20 cellular contexts compared by ENCODE assay signal in genomic region chr4:85030156-85030555, GRCh38.
"Had no signal": no experiment of that assay in that cellular context is flagged by ENCODE, and none has a peak within 500 bp of the region (broad histone marks: within the 10 kb centered on the region; RNA-seq: fewer than 3 reads in every experiment).

No MANE protein-coding gene starts in this region.

- ATAC-seq: effector memory CD8-positive, alpha-beta T cell; foreskin keratinocyte; gastroesophageal sphincter; heart right ventricle; left cardiac atrium; left lung; left ventricle myocardium superior; lower lobe of right lung; mucosa of descending colon had no signal

- DNase-seq: dermis blood vessel endothelial cell; dorsolateral prefrontal cortex; effector CD8-positive, alpha-beta T cell; effector memory CD8-positive, alpha-beta T cell; foreskin keratinocyte; head of caudate nucleus; heart right ventricle; hippocampal formation; left cardiac atrium; left lung; lower lobe of right lung; mesenchymal stem cell; mucosa of descending colon had no signal

- FAIRE-seq: colon, endothelial cell of umbilical vein, frontal cortex, islet of Langerhans, keratinocyte had no signal
